ENCODE assay signal across 28 cellular contexts in the genomic region with DNA sequence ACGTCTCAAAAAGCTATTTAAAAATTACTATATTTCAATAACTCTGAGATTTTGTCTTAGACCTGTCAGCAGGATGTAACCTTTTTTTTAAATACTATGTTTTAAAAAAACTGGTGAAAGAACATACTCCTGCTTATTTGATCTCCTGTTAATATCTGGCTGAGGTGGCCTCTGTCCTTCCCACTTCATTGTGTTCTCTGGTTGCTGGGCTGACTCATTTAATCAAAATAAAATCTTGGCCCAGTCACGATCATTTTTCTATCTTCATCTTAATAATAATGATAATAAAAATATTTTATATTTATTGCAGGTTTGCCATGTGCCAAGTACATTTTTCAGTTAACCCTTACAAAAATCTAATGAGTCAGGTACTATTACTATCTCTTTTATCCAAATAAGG.
"Had no signal": no experiment of that assay in that cellular context is flagged by ENCODE, and none has a peak within 500 bp of the region (broad histone marks: within the 10 kb centered on the region; RNA-seq: fewer than 3 reads in every experiment).

No MANE protein-coding gene starts in this region.

- ATAC-seq: left colon; left lung; lower lobe of right lung; natural killer cell; right cardiac atrium; sciatic nerve; stimulated activated naive B cell treated with anti-CD40 and anti-IgM and Interleukin-4, amounts not matched to agents 10 μg/mL and 1 μg/mL and 100 μg/mL, for 72 hours; stimulated activated naive CD8-positive, alpha-beta T cell treated with anti-CD3 and anti-CD28 coated beads, Interleukin-15, Interleukin-2, amounts not matched to agents 100 U/mL and 50 U/mL, for 24 hours had no signal

- H3K27me3 ChIP-seq: hepatocyte, left lung, neural progenitor cell, neutrophil, ovary, stomach, testis, thyroid gland, transverse colon, upper lobe of left lung, vagina had no signal

- H3K4me1 ChIP-seq: left lung, lower lobe of right lung, stomach, testis, thyroid gland, transverse colon, upper lobe of left lung, vagina had no signal

- H3K4me2 ChIP-seq: hepatocyte, neural progenitor cell had no signal

- H3K79me2 ChIP-seq: hepatocyte had no signal

- H3K27ac ChIP-seq: hepatocyte, left lung, lower lobe of right lung, neural progenitor cell, neutrophil, ovary, skin epidermis, stomach, testis, thyroid gland, transverse colon, upper lobe of left lung, vagina had no signal

- H3K9me3 ChIP-seq: left lung, lower lobe of right lung, neutrophil, ovary, stomach, testis, thyroid gland, transverse colon, upper lobe of left lung, vagina had no signal

- H3K9ac ChIP-seq: neural progenitor cell had no signal

- DNase-seq: islet precursor cell; left colon; left lung; lower lobe of right lung; mesendoderm; naive B cell; natural killer cell; nephron progenitor cell; occipital lobe; ovary; right cardiac atrium; stimulated activated CD4-positive, alpha-beta T cell treated with anti-CD3 and anti-CD28 coated beads, Interleukin-12 subunit alpha, Interleukin-12 subunit beta, amount 100 ng/mL, for 4 hours; stimulated activated CD4-positive, alpha-beta T cell treated with anti-CD3 and anti-CD28 coated beads, Interleukin-15, amount 100 ng/mL, for 24 hours; stimulated activated CD4-positive, alpha-beta T cell treated with anti-CD3 and anti-CD28 coated beads, Interleukin-2, amount 100 ng/mL, for 24 hours; stimulated activated CD4-positive, alpha-beta T cell treated with anti-CD3 and anti-CD28 coated beads, Interleukin-4, amount 100 ng/mL, for 1 hour; stimulated activated naive B cell treated with anti-CD40 and anti-IgM and Interleukin-4, amounts not matched to agents 10 μg/mL and 1 μg/mL and 100 μg/mL, for 72 hours; stimulated activated naive CD8-positive, alpha-beta T cell treated with anti-CD3 and anti-CD28 coated beads, Interleukin-15, Interleukin-2, amounts not matched to agents 100 U/mL and 50 U/mL, for 24 hours; stomach; testis; thyroid gland; transverse colon; upper lobe of left lung had no signal

- H3K36me3 ChIP-seq: left lung, lower lobe of right lung, neural progenitor cell, neutrophil, ovary, stomach, thyroid gland, transverse colon, upper lobe of left lung, vagina had no signal

- H2AFZ ChIP-seq: hepatocyte, neural progenitor cell had no signal

- H3K4me3 ChIP-seq: hepatocyte, left lung, lower lobe of right lung, neural progenitor cell, ovary, skin epidermis, stomach, testis, thyroid gland, transverse colon, upper lobe of left lung, vagina had no signal
